In the genomic region with DNA sequence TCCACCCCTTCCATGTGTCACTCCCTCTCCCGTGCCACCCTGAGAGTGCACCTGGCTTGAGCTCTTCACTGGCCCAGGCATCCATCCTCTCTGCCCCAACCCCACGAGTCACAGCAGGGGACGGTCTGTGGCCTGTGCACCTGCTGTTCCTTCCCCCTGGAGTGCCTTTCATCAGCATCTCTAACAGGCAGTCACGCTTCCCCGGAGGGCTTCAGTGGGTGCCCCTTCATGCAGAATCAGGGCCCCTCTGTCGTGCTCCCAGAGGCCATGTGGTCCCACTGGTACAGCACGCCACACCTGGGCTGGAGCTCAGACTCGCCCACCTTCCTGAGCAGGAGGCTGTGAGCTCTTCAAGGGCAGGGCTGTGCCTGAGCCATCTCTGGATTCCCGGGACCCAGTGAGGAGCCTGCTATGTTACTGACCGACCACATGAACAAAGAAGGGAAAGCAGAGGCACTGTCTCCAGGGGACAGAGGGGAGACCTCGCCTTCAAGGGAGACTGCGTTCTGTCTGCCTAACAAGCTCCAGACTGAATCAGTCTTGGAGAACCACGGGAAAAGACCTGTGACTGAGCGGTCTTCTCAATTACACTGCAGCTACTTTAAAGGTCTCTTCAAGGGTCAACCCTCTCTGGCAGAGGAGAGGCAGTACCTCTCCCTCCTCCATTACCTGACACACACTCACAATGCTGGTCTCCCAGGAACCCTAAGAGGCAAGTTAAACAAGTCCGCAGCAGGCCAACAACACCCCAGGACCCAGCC, we compare ENCODE assay signal across 19 cellular contexts.
DNase-seq lines count a peak whose midpoint lies in the region; ATAC-seq and TF ChIP-seq lines count a peak whose summit lies in the region.
"Had no signal": no experiment of that assay in that cellular context is flagged by ENCODE, and none has a peak within 500 bp of the region (broad histone marks: within the 10 kb centered on the region; RNA-seq: fewer than 3 reads in every experiment).

No MANE protein-coding gene starts in this region.

- H3K9me3 Mint-ChIP-seq in activated CD8-positive, alpha-beta memory T cell treated with anti-CD3 and anti-CD28 coated beads, Interleukin-2, amount 10 ng/mL, durations not matched to agents 7 days and 5 days (ENCODE audit: low read depth): no peaks in the 10 kb centered on the region
- peaks cover 12% of the 10 kb centered on the region for H3K9me3 Mint-ChIP-seq in chondrocyte (ENCODE audit: low read depth)
- H3K9me3 Mint-ChIP-seq: CD8-positive, alpha-beta memory T cell had no signal

- no peaks in the 10 kb centered on the region for H3K36me3 Mint-ChIP-seq in activated CD8-positive, alpha-beta memory T cell treated with anti-CD3 and anti-CD28 coated beads, Interleukin-2, amount 10 ng/mL, durations not matched to agents 7 days and 5 days
- peaks cover 15% of the 10 kb centered on the region for H3K36me3 Mint-ChIP-seq in chondrocyte (ENCODE audit: low read depth)

- H3K4me3 Mint-ChIP-seq in activated CD8-positive, alpha-beta memory T cell treated with anti-CD3 and anti-CD28 coated beads, Interleukin-2, amount 10 ng/mL, durations not matched to agents 7 days and 5 days: no peak overlapping the region
- H3K4me3 Mint-ChIP-seq in chondrocyte (ENCODE audit: unreplicated experiment): no peak overlapping the region
- H3K4me3 Mint-ChIP-seq: CD8-positive, alpha-beta memory T cell; memory B cell had no signal

- peak; percentile 7 for DNase-seq in activated CD8-positive, alpha-beta memory T cell treated with anti-CD3 and anti-CD28 coated beads, Interleukin-2, amount 50 U/mL, for 4 hours
- no peak for DNase-seq in activated CD8-positive, alpha-beta memory T cell treated with anti-CD3 and anti-CD28 coated beads, Interleukin-2, amount 10 ng/mL, durations not matched to agents 7 days and 5 days
- peak; percentile 59 for DNase-seq in chondrocyte (ENCODE audit: low spot score)
- peak; percentile 45 for DNase-seq in myocyte (ENCODE audit: low read depth)
- no peak for DNase-seq in NCI-H510A treated with DMSO at 0.1 percent for 48 hours (lab: John Stamatoyannopoulos, UW)
- no peak for DNase-seq in OCI-M1 (lab: John Stamatoyannopoulos, UW)
- no peak for DNase-seq in activated CD4-positive, alpha-beta T cell treated with anti-CD3 and anti-CD28 coated beads for 48 hours
- DNase-seq: ACHN; activated CD8-positive, alpha-beta memory T cell treated with anti-CD3 and anti-CD28 coated beads for 24 hours; NCI-H1436; NCI-H510A; PC-3; substantia nigra had no signal

- H3K36me3 ChIP-seq in stomach smooth muscle (ENCODE audit: control insufficient read depth in 2 of 2, insufficient read depth in 2 of 2, low read length in 2 of 2): no peaks in the 10 kb centered on the region

- no peaks in the 10 kb centered on the region for H3K9me3 ChIP-seq in stomach smooth muscle (ENCODE audit: control insufficient read depth in 2 of 2, low read length in 2 of 2)
- H3K9me3 ChIP-seq: body of pancreas had no signal

- H3K27me3 ChIP-seq in stomach smooth muscle (ENCODE audit: control insufficient read depth in 1 of 2, insufficient read depth in 2 of 2, low read length in 2 of 2): no peaks in the 10 kb centered on the region
- H3K27me3 ChIP-seq: body of pancreas had no signal

- H3K27me3 Mint-ChIP-seq in activated CD8-positive, alpha-beta memory T cell treated with anti-CD3 and anti-CD28 coated beads, Interleukin-2, amount 10 ng/mL, durations not matched to agents 7 days and 5 days: no peaks in the 10 kb centered on the region
- H3K27me3 Mint-ChIP-seq in chondrocyte (ENCODE audit: low read depth): peaks cover 13% of the 10 kb centered on the region

- no peak for TF ChIP-seq CTCF in chondrocyte (IDR thresholded peaks at IDR 0.05)

- H3K4me1 ChIP-seq in stomach smooth muscle (ENCODE audit: control insufficient read depth, insufficient read depth, low read length): peaks cover 4% of the 10 kb centered on the region

- no peak overlapping the region for H3K9ac ChIP-seq in stomach smooth muscle (ENCODE audit: low read length in 2 of 2)
- H3K9ac ChIP-seq: KMS-11 had no signal

- peak overlapping the region; percentile 18 for H3K27ac ChIP-seq in stomach smooth muscle (ENCODE audit: low read length)
- H3K27ac ChIP-seq: body of pancreas, HL-60, KMS-11 had no signal

- no peak overlapping the region for H3K4me3 ChIP-seq in stomach smooth muscle (ENCODE audit: low read length in 2 of 2)
- H3K4me3 ChIP-seq: body of pancreas had no signal

- no peaks in the 10 kb centered on the region for H3K4me1 Mint-ChIP-seq in activated CD8-positive, alpha-beta memory T cell treated with anti-CD3 and anti-CD28 coated beads, Interleukin-2, amount 10 ng/mL, durations not matched to agents 7 days and 5 days
- H3K4me1 Mint-ChIP-seq in chondrocyte (ENCODE audit: low read depth): no peaks in the 10 kb centered on the region
- H3K4me1 Mint-ChIP-seq: CD8-positive, alpha-beta memory T cell; memory B cell had no signal

- CTCF ChIA-PET in activated CD8-positive, alpha-beta memory T cell treated with anti-CD3 and anti-CD28 coated beads, Interleukin-2, amount 10 ng/mL, durations not matched to agents 7 days and 5 days (lab: Charles Lee): no interaction called here

- ATAC-seq in activated CD8-positive, alpha-beta memory T cell treated with anti-CD3 and anti-CD28 coated beads, Interleukin-2, amount 10 ng/mL, durations not matched to agents 7 days and 5 days: no peak
- ATAC-seq: PC-3 had no signal

- no peak overlapping the region for H3K27ac Mint-ChIP-seq in activated CD8-positive, alpha-beta memory T cell treated with anti-CD3 and anti-CD28 coated beads, Interleukin-2, amount 10 ng/mL, durations not matched to agents 7 days and 5 days
- no peak overlapping the region for H3K27ac Mint-ChIP-seq in chondrocyte (ENCODE audit: unreplicated experiment)
- H3K27ac Mint-ChIP-seq: CD8-positive, alpha-beta memory T cell; memory B cell had no signal

Comparison
In these comparisons a context has a peak if more than half of its experiments do, and no peak if none do; other contexts are left out.
1. DNase-seq: peak in activated CD8-positive, alpha-beta memory T cell treated with anti-CD3 and anti-CD28 coated beads, Interleukin-2, amount 50 U/mL, for 4 hours (single experiment), chondrocyte (single experiment) and myocyte (single experiment); none in activated CD8-positive, alpha-beta memory T cell treated with anti-CD3 and anti-CD28 coated beads, Interleukin-2, amount 10 ng/mL, durations not matched to agents 7 days and 5 days (single experiment), NCI-H510A treated with DMSO at 0.1 percent for 48 hours (single experiment), OCI-M1 (single experiment) and activated CD4-positive, alpha-beta T cell treated with anti-CD3 and anti-CD28 coated beads for 48 hours (single experiment).